In the genomic region with DNA sequence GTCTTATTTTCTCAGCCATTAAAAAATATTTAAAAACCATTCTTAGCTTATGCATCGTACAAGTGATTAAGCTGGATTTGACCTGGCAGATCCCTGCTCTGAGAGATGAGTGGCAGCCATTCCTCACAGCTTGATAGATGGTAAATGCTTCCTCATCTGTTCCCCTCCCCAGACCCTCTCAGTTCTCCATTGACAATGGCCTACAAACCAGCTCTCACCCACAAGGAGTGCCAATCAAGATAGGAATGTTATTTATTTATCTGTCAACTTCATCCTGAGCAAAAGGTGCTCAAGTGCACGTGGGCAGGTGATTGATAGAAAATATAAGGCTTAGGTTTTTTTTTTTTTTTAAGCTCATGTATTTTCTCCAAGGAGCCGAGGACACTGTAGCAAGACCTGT, we compare ENCODE assay signal across 33 cellular contexts.
DNase-seq lines count a peak whose midpoint lies in the region; ATAC-seq and TF ChIP-seq lines count a peak whose summit lies in the region.
"Had no signal": no experiment of that assay in that cellular context is flagged by ENCODE, and none has a peak within 500 bp of the region (broad histone marks: within the 10 kb centered on the region; RNA-seq: fewer than 3 reads in every experiment).

No MANE protein-coding gene starts in this region.

- H3K27me3 ChIP-seq in PC-9 (ENCODE audit: insufficient read depth, low read depth) (no peaks in the 10 kb centered on the region), neural cell (ENCODE audit: insufficient read depth, low read depth, low read length) (peaks cover 4% of the 10 kb centered on the region)
- H3K27me3 ChIP-seq: BLaER1; BLaER1 treated with 17β-estradiol and CSF1 and Interleukin-3, amounts not matched to agents 10 nM and 100 nM had no signal

- H3K36me3 Mint-ChIP-seq in activated B cell treated with CpG ODN at 0.5 μM for 24 hours (ENCODE audit: low read depth): no peaks in the 10 kb centered on the region
- no peaks in the 10 kb centered on the region for H3K36me3 Mint-ChIP-seq in dendritic cell treated with granulocyte-macrophage colony-stimulating factor and Interleukin-4, amounts not matched to agents 40 ng/mL and 50 ng/mL, for 4 days (ENCODE audit: low read depth)
- H3K36me3 Mint-ChIP-seq: CD14-positive monocyte; CD4-positive, alpha-beta memory T cell; CD4-positive, CD25-positive, alpha-beta regulatory T cell; CD8-positive, alpha-beta memory T cell; CD8-positive, alpha-beta T cell had no signal

- no peak overlapping the region for H3K9ac ChIP-seq in neural cell (ENCODE audit: low read length)
- H3K9ac ChIP-seq: BLaER1; BLaER1 treated with 17β-estradiol and CSF1 and Interleukin-3, amounts not matched to agents 10 nM and 100 nM had no signal

- H3K79me2 ChIP-seq in PC-9 (ENCODE audit: low read depth) (peaks cover 25% of the 10 kb centered on the region), neural cell (replicated peaks; ENCODE audit: insufficient read depth, low read length) (no peaks in the 10 kb centered on the region)

- no peaks in the 10 kb centered on the region for H4K20me1 ChIP-seq in PC-9 (ENCODE audit: insufficient read depth)
- no peaks in the 10 kb centered on the region for H4K20me1 ChIP-seq in neural cell (ENCODE audit: insufficient read depth)
- H4K20me1 ChIP-seq: BLaER1; BLaER1 treated with 17β-estradiol and CSF1 and Interleukin-3, amounts not matched to agents 10 nM and 100 nM had no signal

- H3F3A ChIP-seq in PC-9 (ENCODE audit: insufficient read depth, low read depth) (peaks cover 25% of the 10 kb centered on the region), neural cell (ENCODE audit: insufficient read depth, low read length, poor library complexity, severe bottlenecking) (no peaks in the 10 kb centered on the region)

- no peaks in the 10 kb centered on the region for H3K4me1 Mint-ChIP-seq in activated B cell treated with CpG ODN at 0.5 μM for 24 hours
- H3K4me1 Mint-ChIP-seq in dendritic cell treated with granulocyte-macrophage colony-stimulating factor and Interleukin-4, amounts not matched to agents 40 ng/mL and 50 ng/mL, for 4 days (ENCODE audit: low read depth): peaks cover 5% of the 10 kb centered on the region
- H3K4me1 Mint-ChIP-seq: B cell; CD14-positive monocyte; CD8-positive, alpha-beta memory T cell had no signal

- BruUV-seq in PC-9 (replicated peaks; lab: Mats Ljungman, UMichigan): no TSS peak

- CTCF ChIA-PET in PC-9 (lab: Charles Lee) (interaction anchor here (0.6 kb wide), 1 partner anchor 89 kb away, joined by 3 read pairs; no protein-coding TSS in a partner anchor), activated B cell treated with CpG ODN at 0.5 μM for 24 hours (lab: Charles Lee) (no interaction called here)

- H3K4me3 ChIP-seq in PC-9 (no peak overlapping the region), neural cell (ENCODE audit: low read length) (no peak overlapping the region)
- H3K4me3 ChIP-seq: A549; BLaER1; BLaER1 treated with 17β-estradiol and CSF1 and Interleukin-3, amounts not matched to agents 10 nM and 100 nM had no signal

- ATAC-seq in activated B cell treated with CpG ODN at 0.5 μM for 24 hours (ENCODE audit: low read depth): no peak
- ATAC-seq in omental fat pad (ENCODE audit: low FRiP score): no peak
- no peak for ATAC-seq in HG02571 (IDR thresholded peaks at IDR 0.05; ENCODE audit: unreplicated experiment)
- ATAC-seq: A549; CD8-positive, alpha-beta T cell had no signal

- H3K9me2 ChIP-seq in PC-9 (ENCODE audit: insufficient read depth): no peaks in the 10 kb centered on the region
- no peaks in the 10 kb centered on the region for H3K9me2 ChIP-seq in neural cell (ENCODE audit: insufficient read depth, low read length)

- H3K4me2 ChIP-seq in PC-9 (peak overlapping the region; percentile 81; the same call in 1 of the 2 replicates), neural cell (ENCODE audit: low read length) (no peak overlapping the region)
- H3K4me2 ChIP-seq: A549; BLaER1; BLaER1 treated with 17β-estradiol and CSF1 and Interleukin-3, amounts not matched to agents 10 nM and 100 nM had no signal

- H3K9me3 Mint-ChIP-seq in activated B cell treated with CpG ODN at 0.5 μM for 24 hours: no peaks in the 10 kb centered on the region
- H3K9me3 Mint-ChIP-seq in dendritic cell treated with granulocyte-macrophage colony-stimulating factor and Interleukin-4, amounts not matched to agents 40 ng/mL and 50 ng/mL, for 4 days: no peaks in the 10 kb centered on the region
- H3K9me3 Mint-ChIP-seq: CD4-positive, alpha-beta memory T cell; CD4-positive, alpha-beta T cell; CD4-positive, CD25-positive, alpha-beta regulatory T cell; CD8-positive, alpha-beta memory T cell; CD8-positive, alpha-beta T cell had no signal

- no peak for DNase-seq in PC-9
- DNase-seq in activated B cell treated with CpG ODN at 0.5 μM for 24 hours: no peak
- DNase-seq in DMS79 treated with DMSO at 0.1 percent for 48 hours (lab: John Stamatoyannopoulos, UW): no peak
- no peak for DNase-seq in DMS79 (lab: John Stamatoyannopoulos, UW)
- no peak for DNase-seq in omental fat pad (ENCODE audit: low spot score)
- DNase-seq: 8988T; ACHN; AML-193; BE2C; C1 segment of cervical spinal cord; Caco-2; Calu3; CD4-positive, alpha-beta memory T cell; CD4-positive, alpha-beta T cell; CD4-positive, CD25-positive, alpha-beta regulatory T cell; CD8-positive, alpha-beta memory T cell; CD8-positive, alpha-beta T cell; COR-L47; DMS 273 treated with DMSO at 0.1 percent for 48 hours; DMS153; DMS53; DND-41; EL had no signal

- peaks cover 37% of the 10 kb centered on the region for H3K27me3 Mint-ChIP-seq in activated B cell treated with CpG ODN at 0.5 μM for 24 hours
- H3K27me3 Mint-ChIP-seq in dendritic cell treated with granulocyte-macrophage colony-stimulating factor and Interleukin-4, amounts not matched to agents 40 ng/mL and 50 ng/mL, for 4 days: peaks cover 28% of the 10 kb centered on the region

- TF ChIP-seq EP300 in neural cell (conservative IDR thresholded peaks at IDR 0.05; ENCODE audit: poor library complexity, severe bottlenecking): peak; percentile 73

- TF ChIP-seq RAD21 in neural cell (conservative IDR thresholded peaks at IDR 0.05): no peak

- H3K27ac Mint-ChIP-seq in activated B cell treated with CpG ODN at 0.5 μM for 24 hours: peak overlapping the region; percentile 25
- H3K27ac Mint-ChIP-seq in dendritic cell treated with granulocyte-macrophage colony-stimulating factor and Interleukin-4, amounts not matched to agents 40 ng/mL and 50 ng/mL, for 4 days: peak overlapping the region; percentile 20
- H3K27ac Mint-ChIP-seq: B cell; CD14-positive monocyte; CD4-positive, alpha-beta memory T cell; CD4-positive, alpha-beta T cell; CD8-positive, alpha-beta T cell had no signal

- no peak overlapping the region for H3K27ac ChIP-seq in PC-9
- no peak overlapping the region for H3K27ac ChIP-seq in neural cell (ENCODE audit: low read length)
- H3K27ac ChIP-seq: 22Rv1; A549; BLaER1; BLaER1 treated with 17β-estradiol and CSF1 and Interleukin-3, amounts not matched to agents 10 nM and 100 nM; C4-2B had no signal

- H3K4me1 ChIP-seq in PC-9 (replicated peaks; ENCODE audit: insufficient read depth): peaks cover 43% of the 10 kb centered on the region
- H3K4me1 ChIP-seq: BE2C, Caco-2 had no signal

- intact Hi-C loops in PC-9 (cut with micrococcal nuclease; ENCODE audit: unreplicated experiment): loop anchor here (5.0 kb wide), 3 partner anchors 58 to 152 kb away; a partner anchor contains a TSS
- intact Hi-C loops in activated B cell treated with CpG ODN at 0.5 μM for 24 hours (cut with micrococcal nuclease): no loop called here
- intact Hi-C loops in dendritic cell treated with granulocyte-macrophage colony-stimulating factor and Interleukin-4, amounts not matched to agents 40 ng/mL and 50 ng/mL, for 4 days (cut with micrococcal nuclease): no loop called here

- POLR2A ChIA-PET in PC-9 (lab: Charles Lee; ENCODE audit: unreplicated experiment): interaction anchor here (0.6 kb wide), 1 partner anchor 152 kb away, joined by 3 read pairs; a partner anchor contains a TSS
- POLR2A ChIA-PET in activated B cell treated with CpG ODN at 0.5 μM for 24 hours (lab: Charles Lee): interaction anchor here (0.6 kb wide), 1 partner anchor 38 kb away, joined by 3 read pairs; no protein-coding TSS in a partner anchor

- H2AFZ ChIP-seq in PC-9 (no peak overlapping the region), neural cell (ENCODE audit: low read depth, low read length) (no peak overlapping the region)

- H3K36me3 ChIP-seq in PC-9 (ENCODE audit: low read depth): peaks cover 17% of the 10 kb centered on the region
- H3K36me3 ChIP-seq in neural cell (ENCODE audit: insufficient read depth, low read length): no peaks in the 10 kb centered on the region
- H3K36me3 ChIP-seq: BE2C; BLaER1; BLaER1 treated with 17β-estradiol and CSF1 and Interleukin-3, amounts not matched to agents 10 nM and 100 nM had no signal

- peaks cover 11% of the 10 kb centered on the region; the same call in 1 of the 2 replicates for H3K9me3 ChIP-seq in PC-9 (ENCODE audit: insufficient read depth, low read depth)
- no peaks in the 10 kb centered on the region for H3K9me3 ChIP-seq in neural cell (ENCODE audit: low read length)
- H3K9me3 ChIP-seq: BE2C, Caco-2 had no signal

- TF ChIP-seq CTCF in PC-9 (conservative IDR thresholded peaks at IDR 0.05) (no peak), activated B cell treated with CpG ODN at 0.5 μM for 24 hours (IDR thresholded peaks at IDR 0.05) (no peak), neural cell (IDR thresholded peaks at IDR 0.05; ENCODE audit: poor library complexity, severe bottlenecking) (no peak), omental fat pad (IDR thresholded peaks at IDR 0.05) (no peak)

- H3K4me3 Mint-ChIP-seq in activated B cell treated with CpG ODN at 0.5 μM for 24 hours: no peak overlapping the region
- H3K4me3 Mint-ChIP-seq in dendritic cell treated with granulocyte-macrophage colony-stimulating factor and Interleukin-4, amounts not matched to agents 40 ng/mL and 50 ng/mL, for 4 days: no peak overlapping the region
- H3K4me3 Mint-ChIP-seq: B cell; CD14-positive monocyte; CD4-positive, alpha-beta memory T cell; CD4-positive, alpha-beta T cell; CD4-positive, CD25-positive, alpha-beta regulatory T cell; CD8-positive, alpha-beta memory T cell; CD8-positive, alpha-beta T cell had no signal

TF ChIP-seq in neural cell, 6 proteins besides CTCF, POLR2A, EP300 and RAD21 (continues in another document):
- TF ChIP-seq TAF1 (IDR thresholded peaks at IDR 0.05; ENCODE audit: low read depth): no peak
